Comparison of ENCODE assay signal across 9 cellular contexts in the genomic region with DNA sequence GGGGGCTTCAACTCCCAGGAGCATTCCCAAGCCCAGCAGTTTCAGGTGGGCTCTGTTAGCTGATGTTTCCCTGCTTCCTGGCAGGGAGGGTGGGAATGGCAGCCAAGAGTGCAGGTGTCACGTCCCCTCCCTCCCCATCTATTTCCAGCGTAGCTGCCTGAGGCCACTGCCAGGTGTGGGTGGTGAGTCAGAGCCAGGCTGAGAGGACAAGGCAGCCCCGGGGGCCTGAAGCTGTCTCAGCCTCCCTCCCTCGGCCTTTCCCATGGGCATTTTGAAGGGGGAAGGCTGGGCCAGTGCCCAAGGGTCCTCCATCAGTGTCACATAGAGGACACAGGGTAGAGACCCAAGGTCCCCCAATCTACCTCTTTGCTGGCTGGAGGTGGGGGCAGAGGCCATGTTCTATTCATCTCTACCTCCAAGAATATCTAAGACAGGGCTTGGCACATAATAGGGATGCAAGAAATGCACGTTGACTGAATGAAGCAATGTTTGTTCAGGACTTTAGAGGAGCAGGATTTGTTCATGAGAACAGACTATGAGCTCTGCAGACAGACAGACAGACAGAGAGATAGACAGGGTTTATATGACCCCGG. TPM values are rescaled to one million over a fixed set of nuclear protein-coding genes. Genes with fewer than 3 reads are reported as not detected.
DNase-seq lines count a peak whose midpoint lies in the region; ATAC-seq and TF ChIP-seq lines count a peak whose summit lies in the region.
"Had no signal": no experiment of that assay in that cellular context is flagged by ENCODE, and none has a peak within 500 bp of the region (broad histone marks: within the 10 kb centered on the region; RNA-seq: fewer than 3 reads in every experiment).

No MANE protein-coding gene starts in this region.

- H3K36me3 Mint-ChIP-seq in CD4-positive, alpha-beta memory T cell, result no peaks in the 10 kb centered on the region
- no peaks in the 10 kb centered on the region for H3K36me3 Mint-ChIP-seq in memory B cell

- no peaks in the 10 kb centered on the region for H3K9me3 ChIP-seq in CD4-positive, alpha-beta memory T cell (ENCODE audit: control insufficient read depth in 1 of 2, low read length in 2 of 2)
- no peaks in the 10 kb centered on the region for H3K9me3 ChIP-seq in HEK293 (ENCODE audit: control insufficient read depth, insufficient read depth, low read depth, low read length)

- intact Hi-C loops in CD4-positive, alpha-beta memory T cell (cut with micrococcal nuclease), result no loop called here

- no peaks in the 10 kb centered on the region for H3K9me3 Mint-ChIP-seq in CD4-positive, alpha-beta memory T cell
- no peaks in the 10 kb centered on the region for H3K9me3 Mint-ChIP-seq in memory B cell

- peak overlapping the region in 5 of 7 donors; percentile 36 to 82 (median 70) for H3K27ac Mint-ChIP-seq in CD4-positive, alpha-beta memory T cell
- peak overlapping the region; percentile 100 for H3K27ac Mint-ChIP-seq in memory B cell

- CTCF ChIA-PET in CD4-positive, alpha-beta memory T cell (lab: Charles Lee; ENCODE audit: partially characterized antibody), result interaction anchor here (0.6 to 5.2 kb wide), 8 partner anchors 8 to 277 kb away, joined by 3 to 28 read pairs (median 4); no protein-coding TSS in a partner anchor
- CTCF ChIA-PET in HEK293 (lab: Yijun Ruan, JAX), result interaction anchor here (0.7 kb wide), 1 partner anchor 50 kb away, joined by 6 read pairs; no protein-coding TSS in a partner anchor

- no peak for DNase-seq in CD4-positive, alpha-beta memory T cell
- DNase-seq in RPMI8226 (peak; percentile 86), memory B cell (ENCODE audit: low spot score in 2 of 2) (no peak), C1 segment of cervical spinal cord (lab: John Stamatoyannopoulos, UW) (no peak), GM13977 (ENCODE audit: low spot score) (no peak)
- no peak for DNase-seq in stimulated activated naive CD4-positive, alpha-beta T cell treated with Interleukin-2 at 50 U/mL for 16 hours (lab: John Stamatoyannopoulos, UW)
- DNase-seq: stimulated activated CD4-positive, alpha-beta T cell treated with anti-CD3 and anti-CD28 coated beads, Interleukin-4, amount 100 ng/mL, for 24 hours had no signal

- peaks cover 74% of the 10 kb centered on the region for H3K4me1 ChIP-seq in CD4-positive, alpha-beta memory T cell (ENCODE audit: insufficient read depth, low read length)
- H3K4me1 ChIP-seq in HEK293 (ENCODE audit: control insufficient read depth, insufficient read depth, low read length), result no peaks in the 10 kb centered on the region; the same call in 1 of the 2 replicates

- peak overlapping the region in 2 of 8 donors; percentile 3 to 13 for H3K4me3 Mint-ChIP-seq in CD4-positive, alpha-beta memory T cell
- H3K4me3 Mint-ChIP-seq in memory B cell, result no peak overlapping the region

- POLR2A ChIA-PET in CD4-positive, alpha-beta memory T cell (lab: Charles Lee; ENCODE audit: partially characterized antibody), result interaction anchor here (1.3 to 15.1 kb wide), 7 partner anchors 9 to 41 kb away, joined by 4 to 236 read pairs (median 38); partner anchors contain the start of gene ID3
- POLR2A ChIA-PET in HEK293 (lab: Yijun Ruan, JAX), result interaction anchor here (0.9 to 3.3 kb wide), 2 partner anchors 35 to 42 kb away, joined by 3 to 25 read pairs; partner anchors contain the start of gene ID3

- ATAC-seq in memory B cell (ENCODE audit: low read depth) (no peak), HG03108 (IDR thresholded peaks at IDR 0.05; ENCODE audit: unreplicated experiment) (no peak)

- H3K27ac ChIP-seq in CD4-positive, alpha-beta memory T cell (ENCODE audit: low read depth, low read length), result no peak overlapping the region
- H3K27ac ChIP-seq in HEK293 (ENCODE audit: extremely low read depth, low read depth, low read length), result no peak overlapping the region

- H3K36me3 ChIP-seq in CD4-positive, alpha-beta memory T cell (ENCODE audit: insufficient read depth, low read length), result no peaks in the 10 kb centered on the region
- H3K36me3 ChIP-seq in HEK293 (ENCODE audit: control insufficient read depth in 2 of 2, insufficient read depth in 1 of 2, low read length in 2 of 2), result no peaks in the 10 kb centered on the region

- in situ Hi-C loops in GM13977 (cut with MboI; ENCODE audit: low pct_unique_long_range_greater_than_20kb, low sequenced_read_pairs, unreplicated experiment), result no loop called here

- TF ChIP-seq CTCF in HEK293 (tag by site-specific recombination; IDR thresholded peaks at IDR 0.05) (no peak), GM13977 (IDR thresholded peaks at IDR 0.05; ENCODE audit: extremely low read depth, insufficient read depth, missing control alignments) (no peak)

- no peaks in the 10 kb centered on the region for H3K27me3 Mint-ChIP-seq in CD4-positive, alpha-beta memory T cell
- no peaks in the 10 kb centered on the region for H3K27me3 Mint-ChIP-seq in memory B cell

- H3K27me3 ChIP-seq in CD4-positive, alpha-beta memory T cell (ENCODE audit: insufficient read depth, low read length), result no peaks in the 10 kb centered on the region

- peaks cover 37 to 85% (median 69%) of the 10 kb centered on the region in 4 donors for H3K4me1 Mint-ChIP-seq in CD4-positive, alpha-beta memory T cell
- peaks cover 83% of the 10 kb centered on the region for H3K4me1 Mint-ChIP-seq in memory B cell

- H3K4me3 ChIP-seq in CD4-positive, alpha-beta memory T cell (ENCODE audit: low read length in 2 of 2), result no peak overlapping the region
- no peak overlapping the region for H3K4me3 ChIP-seq in HEK293 (ENCODE audit: low read depth, low read length)

TF ChIP-seq in HEK293, 187 proteins besides CTCF, POLR2A, EP300 and RAD21:
- no peak for TF ChIP-seq RBAK (tag by site-specific recombination; IDR thresholded peaks at IDR 0.05)
- peak; percentile 39; the same call in 1 of the 2 replicates for TF ChIP-seq GLIS1 (tag by site-specific recombination; IDR thresholded peaks at IDR 0.05)
- TF ChIP-seq ZNF335 (tag by site-specific recombination; conservative IDR thresholded peaks at IDR 0.05), result peak; percentile 32; the same call in 1 of the 2 replicates
- TF ChIP-seq ZNF398 (tag by site-specific recombination; IDR thresholded peaks at IDR 0.05), result 0 out of 2 replicates have a peak, but pooled peaks have one; percentile 10
- TF ChIP-seq ZFHX2 (tag by site-specific recombination; conservative IDR thresholded peaks at IDR 0.05), result 0 out of 2 replicates have a peak, but pooled peaks have one; percentile 22

RNA-seq across cellular contexts. Expression of gene ID3, which starts 34.4 kb away (rescaled TPM):
- total RNA-seq in CD4-positive, alpha-beta memory T cell, result 10 to 100 TPM; 89.6 to 98.0 TPM
- 10 to 100 TPM in 1 of 2 donors, 1 to 10 TPM in 1; 8.9 to 20.1 TPM for polyA plus RNA-seq in CD4-positive, alpha-beta memory T cell
